In genomic region chr5:95667678-95668077, GRCh38 we compare ENCODE assay signal across 24 cellular contexts. TPM values are rescaled to one million over a fixed set of nuclear protein-coding genes. Genes with fewer than 3 reads are reported as not detected.
"Had no signal": no experiment of that assay in that cellular context is flagged by ENCODE, and none has a peak within 500 bp of the region (broad histone marks: within the 10 kb centered on the region; RNA-seq: fewer than 3 reads in every experiment).

No MANE protein-coding gene starts in this region.

- H3K4me3 Mint-ChIP-seq: memory B cell; naive thymus-derived CD4-positive, alpha-beta T cell; stimulated activated naive B cell treated with anti-CD40 and anti-IgM and Interleukin-4, amounts not matched to agents 10 μg/mL and 1 μg/mL and 100 μg/mL, for 72 hours; stimulated activated naive CD8-positive, alpha-beta T cell treated with anti-CD3 and anti-CD28 coated beads, Interleukin-15, amount 100 ng/mL, for 72 hours had no signal

- H3K27ac ChIP-seq: colonic mucosa, esophagus squamous epithelium, gastroesophageal sphincter, left ventricle myocardium inferior, lower lobe of right lung, ovary, right atrium auricular region, skin epidermis, testis, tibial nerve had no signal

- ATAC-seq: gastroesophageal sphincter; left cardiac atrium; naive thymus-derived CD4-positive, alpha-beta T cell; stimulated activated naive B cell treated with anti-CD40 and anti-IgM and Interleukin-4, amounts not matched to agents 10 μg/mL and 1 μg/mL and 100 μg/mL, for 72 hours; stimulated activated naive CD8-positive, alpha-beta T cell treated with anti-CD3 and anti-CD28 coated beads, Interleukin-15, amount 100 ng/mL, for 72 hours had no signal

- H3K4me1 ChIP-seq: colonic mucosa had no signal

- H3K79me2 ChIP-seq: hepatocyte had no signal

- H3K4me2 ChIP-seq: hepatocyte had no signal

- H3K27me3 Mint-ChIP-seq: memory B cell; stimulated activated naive B cell treated with anti-CD40 and anti-IgM and Interleukin-4, amounts not matched to agents 10 μg/mL and 1 μg/mL and 100 μg/mL, for 72 hours had no signal

- H3K4me3 ChIP-seq: colonic mucosa, esophagus squamous epithelium, gastroesophageal sphincter, hepatocyte, left ventricle myocardium inferior, lower lobe of right lung, ovary, right atrium auricular region, sigmoid colon, skin epidermis, testis, tibial nerve had no signal

- H3K36me3 ChIP-seq: colonic mucosa, esophagus squamous epithelium, gastroesophageal sphincter, left ventricle myocardium inferior, lower lobe of right lung, ovary, right atrium auricular region, sigmoid colon, tibial nerve had no signal

- H3K27me3 ChIP-seq: colonic mucosa, esophagus squamous epithelium, gastroesophageal sphincter, hepatocyte, ovary, right atrium auricular region, sigmoid colon, testis, tibial nerve had no signal

- DNase-seq: colonic mucosa; esophagus squamous epithelium; kidney; left cardiac atrium; left ventricle myocardium inferior; lower lobe of right lung; naive thymus-derived CD4-positive, alpha-beta T cell; ovary; sigmoid colon; stimulated activated CD4-positive, alpha-beta T cell treated with anti-CD3 and anti-CD28 coated beads, Interleukin-2, amount 100 ng/mL, for 24 hours; stimulated activated CD4-positive, alpha-beta T cell treated with anti-CD3 and anti-CD28 coated beads, Interleukin-4, amount 100 ng/mL, for 4 hours; stimulated activated naive B cell treated with anti-CD40 and anti-IgM and Interleukin-4, amounts not matched to agents 10 μg/mL and 1 μg/mL and 100 μg/mL, for 72 hours; stimulated activated naive CD8-positive, alpha-beta T cell treated with anti-CD3 and anti-CD28 coated beads, Interleukin-15, amount 100 ng/mL, for 72 hours; testis had no signal

- FAIRE-seq: kidney had no signal

- H3K36me3 Mint-ChIP-seq: memory B cell; stimulated activated naive B cell treated with anti-CD40 and anti-IgM and Interleukin-4, amounts not matched to agents 10 μg/mL and 1 μg/mL and 100 μg/mL, for 72 hours had no signal

- H3K9me3 ChIP-seq: colonic mucosa, esophagus squamous epithelium, gastroesophageal sphincter, left ventricle myocardium inferior, lower lobe of right lung, ovary, right atrium auricular region, sigmoid colon, testis, tibial nerve had no signal

- H2AFZ ChIP-seq: hepatocyte had no signal

- H3K27ac Mint-ChIP-seq: memory B cell; naive thymus-derived CD4-positive, alpha-beta T cell; stimulated activated naive B cell treated with anti-CD40 and anti-IgM and Interleukin-4, amounts not matched to agents 10 μg/mL and 1 μg/mL and 100 μg/mL, for 72 hours had no signal

- H3K4me1 Mint-ChIP-seq: stimulated activated naive B cell treated with anti-CD40 and anti-IgM and Interleukin-4, amounts not matched to agents 10 μg/mL and 1 μg/mL and 100 μg/mL, for 72 hours; stimulated activated naive CD8-positive, alpha-beta T cell treated with anti-CD3 and anti-CD28 coated beads, Interleukin-15, amount 100 ng/mL, for 72 hours had no signal

RNA-seq across cellular contexts. Expression of gene SPATA9, which starts 15.1 kb away (rescaled TPM):
- total RNA-seq: dermis blood vessel endothelial cell, epithelial cell of proximal tubule, esophagus squamous epithelium, left ventricle myocardium inferior, lower lobe of right lung, mononuclear cell had no signal
- polyA plus RNA-seq: naive thymus-derived CD4-positive, alpha-beta T cell had no signal

RNA-seq across cellular contexts. Expression of gene RFESD, which starts 21.1 kb away (rescaled TPM):
- polyA plus RNA-seq: neural cell had no signal

RNA-seq across cellular contexts. Expression of gene GPR150, which starts 47.8 kb away (rescaled TPM):
- total RNA-seq: esophagus squamous epithelium, hepatocyte, right atrium auricular region had no signal
- polyA plus RNA-seq: neural cell had no signal
